21 cellular contexts compared by ENCODE assay signal in the genomic region with DNA sequence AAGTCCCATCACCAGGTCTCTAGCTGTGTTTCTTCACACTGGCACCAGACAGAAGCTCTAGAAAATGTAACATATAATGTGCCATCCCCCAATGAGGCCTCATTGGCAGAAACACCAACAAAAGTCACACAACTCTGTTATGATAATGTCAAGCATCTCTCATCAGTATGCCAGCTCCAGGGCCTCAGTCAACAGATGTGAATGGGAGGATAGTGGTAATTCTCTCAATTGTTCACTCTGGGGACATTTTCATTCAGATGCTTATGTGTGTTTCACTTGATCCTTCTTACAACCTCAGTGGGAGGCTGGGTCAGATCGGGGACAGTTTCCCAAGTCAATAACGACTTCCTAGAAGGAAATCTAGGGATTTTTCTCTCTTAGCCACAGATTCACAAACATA.
"Had no signal": no experiment of that assay in that cellular context is flagged by ENCODE, and none has a peak within 500 bp of the region (broad histone marks: within the 10 kb centered on the region; RNA-seq: fewer than 3 reads in every experiment).

No MANE protein-coding gene starts in this region.

- H3K4me2 ChIP-seq: hepatocyte had no signal

- H3K4me3 ChIP-seq: hepatocyte, pancreas, psoas muscle, right atrium auricular region, spleen, thoracic aorta, vagina had no signal

- H3K4me3 Mint-ChIP-seq: activated naive CD4-positive, alpha-beta T cell treated with anti-CD3 and anti-CD28 coated beads, Interleukin-2, amount 50 U/mL, for 24 hours; brain; dendritic cell treated with granulocyte-macrophage colony-stimulating factor and Interleukin-4, amounts not matched to agents 40 ng/mL and 50 ng/mL, for 4 days; nephron; type B pancreatic cell had no signal

- H3K9me3 ChIP-seq: pancreas, psoas muscle, right atrium auricular region, spleen, thoracic aorta, vagina had no signal

- H2AFZ ChIP-seq: hepatocyte had no signal

- H3K4me1 ChIP-seq: pancreas, spleen, vagina had no signal

- H3K79me2 ChIP-seq: hepatocyte had no signal

- H3K27me3 ChIP-seq: hepatocyte, pancreas, right atrium auricular region, vagina had no signal

- H3K27me3 Mint-ChIP-seq: brain; dendritic cell treated with granulocyte-macrophage colony-stimulating factor and Interleukin-4, amounts not matched to agents 40 ng/mL and 50 ng/mL, for 4 days; type B pancreatic cell had no signal

- DNase-seq: activated gamma-delta T cell treated with Interleukin-2 at 50 U/mL for 16 hours; activated T-cell treated with anti-CD3 and anti-CD28 coated beads, Interleukin-2, amount 50 U/mL, for 1 hour; aorta; effector CD8-positive, alpha-beta T cell; foreskin melanocyte; mesenchymal stem cell; pancreas; psoas muscle; spleen; stimulated activated CD4-positive, alpha-beta T cell treated with anti-CD3 and anti-CD28 coated beads, Interleukin-4, amount 100 ng/mL, for 1 hour; stimulated activated naive CD4-positive, alpha-beta T cell; WERI-Rb-1 had no signal

- H3K36me3 ChIP-seq: pancreas, right atrium auricular region, spleen, thoracic aorta, vagina, WERI-Rb-1 had no signal

- H3K4me1 Mint-ChIP-seq: activated naive CD4-positive, alpha-beta T cell treated with anti-CD3 and anti-CD28 coated beads, Interleukin-2, amount 50 U/mL, for 24 hours had no signal

- H3K27ac ChIP-seq: hepatocyte, pancreas, psoas muscle, right atrium auricular region, spleen, thoracic aorta, vagina, WERI-Rb-1 had no signal

- H3K27ac Mint-ChIP-seq: activated naive CD4-positive, alpha-beta T cell treated with anti-CD3 and anti-CD28 coated beads, Interleukin-2, amount 50 U/mL, for 24 hours; dendritic cell treated with granulocyte-macrophage colony-stimulating factor and Interleukin-4, amounts not matched to agents 40 ng/mL and 50 ng/mL, for 4 days; nephron; type B pancreatic cell had no signal

- H3K36me3 Mint-ChIP-seq: activated naive CD4-positive, alpha-beta T cell treated with anti-CD3 and anti-CD28 coated beads, Interleukin-2, amount 50 U/mL, for 24 hours; brain; type B pancreatic cell had no signal

- H3K9me3 Mint-ChIP-seq: activated naive CD4-positive, alpha-beta T cell treated with anti-CD3 and anti-CD28 coated beads, Interleukin-2, amount 50 U/mL, for 24 hours; dendritic cell treated with granulocyte-macrophage colony-stimulating factor and Interleukin-4, amounts not matched to agents 40 ng/mL and 50 ng/mL, for 4 days; type B pancreatic cell had no signal
